8 cellular contexts compared by ENCODE assay signal in genomic region chr3:123884258-123884831, GRCh38. TPM values are rescaled to one million over a fixed set of nuclear protein-coding genes. Genes with fewer than 3 reads are reported as not detected.
DNase-seq lines count a peak whose midpoint lies in the region; ATAC-seq and FAIRE-seq lines count a peak whose summit lies in the region.

MYLK (minus strand) TSS chr3:123884332; CDS start chr3:123793841, 90,491 bp downstream.

- peak; percentile 85 for ATAC-seq in HG03045 (IDR thresholded peaks at IDR 0.05; ENCODE audit: unreplicated experiment)
- ATAC-seq in activated T-cell treated with anti-CD3 and anti-CD28 coated beads, Interleukin-2, amount 50 U/mL, for 72 hours (replicated peaks in 1 of 2) = peak; percentile 93 to 94

- H3K4me1 Mint-ChIP-seq in activated T-cell treated with anti-CD3 and anti-CD28 coated beads, Interleukin-2, amount 50 U/mL, for 72 hours (ENCODE audit: low read depth) = peaks cover 9% of the 10 kb centered on the region

- H3K36me3 ChIP-seq in neuron (ENCODE audit: insufficient read depth, low read length) = no peaks in the 10 kb centered on the region

- peak within 1 kb of the TSS; percentile 44 for H2AFZ ChIP-seq in neuron (ENCODE audit: low read depth, low read length)

- H3K4me3 Mint-ChIP-seq in activated T-cell treated with anti-CD3 and anti-CD28 coated beads, Interleukin-2, amount 50 U/mL, for 72 hours = peak within 1 kb of the TSS; percentile 81 to 86

- peak; percentile 50 for FAIRE-seq in urothelium cell line (lab: Jason Lieb, UNC)

- peak; percentile 41 for DNase-seq in activated T-cell treated with anti-CD3 and anti-CD28 coated beads for 48 hours (ENCODE audit: low read depth)
- DNase-seq in activated T-cell treated with anti-CD3 and anti-CD28 coated beads for 4 hours = no peak
- DNase-seq in NCI-H446 treated with DMSO at 0.1 percent for 48 hours (lab: John Stamatoyannopoulos, UW) = peak; percentile 80
- peak; percentile 52 to 69 for DNase-seq in activated T-cell treated with anti-CD3 and anti-CD28 coated beads, Interleukin-2, amount 50 U/mL, for 72 hours
- peak; percentile 1 for DNase-seq in globus pallidus (ENCODE audit: low spot score)
- peak; percentile 94 for DNase-seq in urothelium cell line (ENCODE audit: low spot score)

- peak within 1 kb of the TSS; percentile 44 for H3K4me3 ChIP-seq in neuron (ENCODE audit: low read length)

- no peaks in the 10 kb centered on the region for H3K36me3 Mint-ChIP-seq in activated T-cell treated with anti-CD3 and anti-CD28 coated beads, Interleukin-2, amount 50 U/mL, for 72 hours (ENCODE audit: insufficient read depth in 2 of 2)

- peaks cover 3% of the 10 kb centered on the region for H3K4me1 ChIP-seq in neuron (ENCODE audit: insufficient read depth, low read length)

- peaks cover 46% of the 10 kb centered on the region for H3K27me3 Mint-ChIP-seq in activated T-cell treated with anti-CD3 and anti-CD28 coated beads, Interleukin-2, amount 50 U/mL, for 72 hours (ENCODE audit: low read depth)

- H3K27ac Mint-ChIP-seq in activated T-cell treated with anti-CD3 and anti-CD28 coated beads, Interleukin-2, amount 50 U/mL, for 72 hours = no peak within 1 kb of the TSS

- no peaks in the 10 kb centered on the region for H3K27me3 ChIP-seq in neuron (ENCODE audit: insufficient read depth, low read length)

- H3K9me3 Mint-ChIP-seq in activated T-cell treated with anti-CD3 and anti-CD28 coated beads, Interleukin-2, amount 50 U/mL, for 72 hours = no peaks in the 10 kb centered on the region

- H3K9me3 ChIP-seq in neuron (ENCODE audit: low read length) = no peaks in the 10 kb centered on the region

RNA-seq across cellular contexts. Expression of gene MYLK, which starts in this region (rescaled TPM):
- total RNA-seq in activated T-cell treated with anti-CD3 and anti-CD28 coated beads, Interleukin-2, amount 50 U/mL, for 72 hours = not detected

Comparison
In these comparisons a context has a peak if more than half of its experiments do, and no peak if none do; other contexts are left out.
1. Peak in DNase-seq and ATAC-seq in activated T-cell treated with anti-CD3 and anti-CD28 coated beads, Interleukin-2, amount 50 U/mL, for 72 hours; RNA of the gene not detected or under 1 TPM.